8 cellular contexts compared by ENCODE assay signal in genomic region chr16:18789850-18790706, GRCh38.
DNase-seq lines count a peak whose midpoint lies in the region; ATAC-seq and TF ChIP-seq lines count a peak whose summit lies in the region.

Gene RPS15A, minus strand, starts transcription at chr16:18790334. Its CDS starts 1,221 bp downstream, at chr16:18789113.

- no peak for TF ChIP-seq CTCF in AG09309 (IDR thresholded peaks at IDR 0.05; ENCODE audit: control insufficient read depth, insufficient read depth, low read depth, low read length, missing control alignments)

- ATAC-seq in GM19025 (IDR thresholded peaks at IDR 0.05; ENCODE audit: low read depth, unreplicated experiment) = peak; percentile 77
- peak; percentile 91 for ATAC-seq in HG03342 (IDR thresholded peaks at IDR 0.05; ENCODE audit: unreplicated experiment)
- ATAC-seq in central memory CD8-positive, alpha-beta T cell (replicated peaks; ENCODE audit: extremely low read depth, poor library complexity, severe bottlenecking) = peak; percentile 95

- peaks cover 54% of the 10 kb centered on the region for H3K4me1 Mint-ChIP-seq in central memory CD8-positive, alpha-beta T cell

- H3K36me3 Mint-ChIP-seq in central memory CD8-positive, alpha-beta T cell (ENCODE audit: insufficient read depth) = peaks cover 72% of the 10 kb centered on the region

- no peaks in the 10 kb centered on the region for H3K9me3 Mint-ChIP-seq in central memory CD8-positive, alpha-beta T cell

- no peaks in the 10 kb centered on the region for H3K27me3 Mint-ChIP-seq in central memory CD8-positive, alpha-beta T cell

- peak; percentile 89 for DNase-seq in AG09309 (ENCODE audit: low read depth)
- peak; percentile 91 to 96 for DNase-seq in NCI-H446 (lab: John Stamatoyannopoulos, UW)
- DNase-seq in activated CD4-positive, CD25-positive, alpha-beta regulatory T cell treated with anti-CD3 and anti-CD28 coated beads, Interleukin-2, amount 50 U/mL, for 16 hours (ENCODE audit: low read depth, low spot score) = peak; percentile 86
- DNase-seq in central memory CD8-positive, alpha-beta T cell (ENCODE audit: low spot score in 2 of 2) = peak; percentile 78 to 91
- DNase-seq in iris pigment epithelial cell (ENCODE audit: low read depth) = peak; percentile 98
- peak; percentile 82 for DNase-seq in stimulated activated CD4-positive, alpha-beta T cell treated with anti-CD3 and anti-CD28 coated beads, Interleukin-12 subunit alpha, Interleukin-12 subunit beta, amount 100 ng/mL, for 4 hours

- peak within 1 kb of the TSS; percentile 97 for H3K4me3 Mint-ChIP-seq in central memory CD8-positive, alpha-beta T cell

- H3K4me3 ChIP-seq in AG09309 (ENCODE audit: control insufficient read depth, low read depth, low read length) = peak within 1 kb of the TSS; percentile 58

- peak within 1 kb of the TSS; percentile 96 for H3K27ac Mint-ChIP-seq in central memory CD8-positive, alpha-beta T cell (ENCODE audit: low read depth)

Comparison
In these comparisons a context has a peak if more than half of its experiments do, and no peak if none do; other contexts are left out.
1. Peak in every context shown above with its lines: DNase-seq, ATAC-seq and H3K4me3 ChIP-seq.